15 cellular contexts compared by ENCODE assay signal in the genomic region with DNA sequence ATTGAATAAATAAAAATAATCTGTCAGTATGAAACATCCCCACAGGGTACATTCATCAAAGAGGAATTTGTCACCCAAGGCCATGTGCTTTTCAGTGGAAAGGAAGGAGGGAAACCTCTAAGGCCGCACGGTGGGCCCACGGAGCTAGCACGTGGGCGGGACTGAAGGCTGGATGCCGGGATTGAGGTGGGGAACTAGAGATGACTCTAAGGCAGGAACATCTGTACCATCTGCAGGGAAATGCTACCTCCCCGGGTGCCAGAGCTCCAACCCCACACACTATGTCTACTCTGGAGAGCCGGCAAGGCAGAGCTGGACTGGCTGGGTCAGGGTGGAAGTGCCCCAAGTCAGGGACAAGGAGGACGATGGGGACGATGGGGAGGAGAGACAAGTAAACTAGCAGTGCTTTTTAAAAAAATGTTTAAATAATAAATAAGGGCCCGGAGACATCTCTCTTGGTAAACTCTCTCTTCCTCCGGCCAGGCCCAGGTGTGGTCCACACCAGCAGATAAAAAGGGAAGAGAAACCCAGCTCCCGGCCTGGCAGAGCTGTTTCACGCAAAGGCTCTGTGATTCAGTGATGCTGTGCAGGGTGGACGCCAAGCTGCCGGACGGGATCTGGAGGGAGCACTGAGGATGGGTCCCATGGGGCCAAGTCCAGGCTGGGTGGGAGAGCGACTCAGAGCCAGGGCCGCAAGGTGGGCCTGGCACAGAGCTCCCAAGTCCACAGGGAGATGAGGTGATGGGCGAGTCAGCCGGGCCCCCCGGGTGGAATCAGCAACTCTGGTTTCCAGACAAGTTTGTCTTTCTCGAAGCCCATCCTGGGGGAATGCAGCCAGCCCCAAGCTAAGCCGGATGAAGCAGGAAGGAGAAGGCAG. TPM values are rescaled to one million over a fixed set of nuclear protein-coding genes. Genes with fewer than 3 reads are reported as not detected.
DNase-seq lines count a peak whose midpoint lies in the region; ATAC-seq and TF ChIP-seq lines count a peak whose summit lies in the region.
"Had no signal": no experiment of that assay in that cellular context is flagged by ENCODE, and none has a peak within 500 bp of the region (broad histone marks: within the 10 kb centered on the region; RNA-seq: fewer than 3 reads in every experiment).

No MANE protein-coding gene starts in this region.

- no peak for TF ChIP-seq CTCF in MM.1S (IDR thresholded peaks at IDR 0.05; ENCODE audit: low read length)
- TF ChIP-seq CTCF in nephron progenitor cell (IDR thresholded peaks at IDR 0.05) = no peak

- peaks cover 53% of the 10 kb centered on the region for H3K27me3 ChIP-seq in MM.1S (replicated peaks; ENCODE audit: insufficient read depth, low read length)

- H3K9ac ChIP-seq in MM.1S (ENCODE audit: low read length) = no peak overlapping the region

- H4K20me1 ChIP-seq in MM.1S (ENCODE audit: insufficient read depth, low read length) = no peaks in the 10 kb centered on the region

- no peak overlapping the region for H3K27ac ChIP-seq in MM.1S (ENCODE audit: low read length)
- H3K27ac ChIP-seq: HL-60, psoas muscle had no signal

- H3K9me2 ChIP-seq in MM.1S (replicated peaks; ENCODE audit: insufficient read depth, low read length) = no peaks in the 10 kb centered on the region

- H3K4me3 Mint-ChIP-seq in activated T-cell treated with anti-CD3 and anti-CD28 coated beads, Interleukin-2, amount 50 U/mL, for 24 hours = peak overlapping the region; percentile 55
- H3K4me3 Mint-ChIP-seq in activated T-helper 2 cell treated with anti-CD3 and anti-CD28 coated beads, Interferon-gamma antibody, Interleukin-2, Interleukin-4, amounts not matched to agents 10 μg/mL and 5 μg/mL and 100 μg/mL, durations not matched to agents 14 hours and 24 hours and 36 hours (ENCODE audit: low read depth) = peak overlapping the region; percentile 64
- H3K4me3 Mint-ChIP-seq in nephron progenitor cell = no peak overlapping the region
- H3K4me3 Mint-ChIP-seq: stimulated activated effector memory CD8-positive, alpha-beta T cell treated with anti-CD3 and anti-CD28 coated beads, Interleukin-12 subunit alpha, Interleukin-12 subunit beta, amount 100 ng/mL, for 72 hours had no signal

- no peak overlapping the region for H2AFZ ChIP-seq in MM.1S (ENCODE audit: low read length)

- H3K4me2 ChIP-seq in MM.1S (ENCODE audit: low read depth, low read length) = peak overlapping the region; percentile 24; the same call in 1 of the 2 replicates

- no peaks in the 10 kb centered on the region; the same call in 1 of the 2 replicates for H3F3A ChIP-seq in MM.1S (ENCODE audit: insufficient read depth, low read length)

- peak overlapping the region; percentile 77 for H3K27ac Mint-ChIP-seq in activated T-cell treated with anti-CD3 and anti-CD28 coated beads, Interleukin-2, amount 50 U/mL, for 24 hours
- peak overlapping the region; percentile 68 for H3K27ac Mint-ChIP-seq in activated T-helper 2 cell treated with anti-CD3 and anti-CD28 coated beads, Interferon-gamma antibody, Interleukin-2, Interleukin-4, amounts not matched to agents 10 μg/mL and 5 μg/mL and 100 μg/mL, durations not matched to agents 14 hours and 24 hours and 36 hours
- peak overlapping the region; percentile 36 for H3K27ac Mint-ChIP-seq in nephron progenitor cell
- H3K27ac Mint-ChIP-seq: stimulated activated effector memory CD8-positive, alpha-beta T cell treated with anti-CD3 and anti-CD28 coated beads, Interleukin-12 subunit alpha, Interleukin-12 subunit beta, amount 100 ng/mL, for 72 hours had no signal

- peaks cover 38% of the 10 kb centered on the region for H3K4me1 Mint-ChIP-seq in activated T-cell treated with anti-CD3 and anti-CD28 coated beads, Interleukin-2, amount 50 U/mL, for 24 hours (ENCODE audit: low read depth)
- peaks cover 57% of the 10 kb centered on the region for H3K4me1 Mint-ChIP-seq in activated T-helper 2 cell treated with anti-CD3 and anti-CD28 coated beads, Interferon-gamma antibody, Interleukin-2, Interleukin-4, amounts not matched to agents 10 μg/mL and 5 μg/mL and 100 μg/mL, durations not matched to agents 14 hours and 24 hours and 36 hours (ENCODE audit: low read depth)
- H3K4me1 Mint-ChIP-seq in nephron progenitor cell = peaks cover 72% of the 10 kb centered on the region

- H3K79me2 ChIP-seq in MM.1S (ENCODE audit: low read length) = no peaks in the 10 kb centered on the region

- DNase-seq in activated T-cell treated with anti-CD3 and anti-CD28 coated beads, Interleukin-2, amount 50 U/mL, for 24 hours = no peak
- DNase-seq in activated T-cell treated with anti-CD3 and anti-CD28 coated beads for 4 hours = no peak
- no peak for DNase-seq in MM.1S
- no peak for DNase-seq in activated T-helper 2 cell treated with anti-CD3 and anti-CD28 coated beads, Interferon-gamma antibody, Interleukin-2, Interleukin-4, amounts not matched to agents 10 μg/mL and 5 μg/mL and 100 μg/mL, durations not matched to agents 14 hours and 24 hours and 36 hours (ENCODE audit: low spot score)
- no peak for DNase-seq in nephron progenitor cell
- no peak for DNase-seq in SIG-M5 (lab: John Stamatoyannopoulos, UW)
- DNase-seq: anterior cingulate cortex; NCI-H2171 treated with DMSO at 0.1 percent for 48 hours; psoas muscle; stimulated activated CD4-positive, alpha-beta T cell treated with anti-CD3 and anti-CD28 coated beads, Interleukin-2, amount 100 ng/mL, for 48 hours had no signal

- H3K9me3 ChIP-seq in MM.1S (replicated peaks; ENCODE audit: insufficient read depth, low read length) = no peaks in the 10 kb centered on the region
- H3K9me3 ChIP-seq: psoas muscle had no signal

- H3K36me3 ChIP-seq in MM.1S (replicated peaks; ENCODE audit: insufficient read depth, low read length) = no peaks in the 10 kb centered on the region

- peaks cover 4% of the 10 kb centered on the region; the same call in 1 of the 2 replicates for H3K4me1 ChIP-seq in MM.1S (ENCODE audit: low read length)

- no peak for ATAC-seq in GM19455 (IDR thresholded peaks at IDR 0.05; ENCODE audit: unreplicated experiment)
- no peak for ATAC-seq in HG03439 (IDR thresholded peaks at IDR 0.05; ENCODE audit: unreplicated experiment)
- ATAC-seq: psoas muscle; stimulated activated effector memory CD8-positive, alpha-beta T cell treated with anti-CD3 and anti-CD28 coated beads, Interleukin-12 subunit alpha, Interleukin-12 subunit beta, amount 100 ng/mL, for 72 hours had no signal

- H3K36me3 Mint-ChIP-seq in activated T-cell treated with anti-CD3 and anti-CD28 coated beads, Interleukin-2, amount 50 U/mL, for 24 hours (ENCODE audit: low read depth) = peaks cover 61% of the 10 kb centered on the region
- H3K36me3 Mint-ChIP-seq in activated T-helper 2 cell treated with anti-CD3 and anti-CD28 coated beads, Interferon-gamma antibody, Interleukin-2, Interleukin-4, amounts not matched to agents 10 μg/mL and 5 μg/mL and 100 μg/mL, durations not matched to agents 14 hours and 24 hours and 36 hours (ENCODE audit: low read depth) = peaks cover 58% of the 10 kb centered on the region
- H3K36me3 Mint-ChIP-seq in nephron progenitor cell (ENCODE audit: low read depth) = no peaks in the 10 kb centered on the region

- no peaks in the 10 kb centered on the region for H3K9me3 Mint-ChIP-seq in activated T-cell treated with anti-CD3 and anti-CD28 coated beads, Interleukin-2, amount 50 U/mL, for 24 hours
- H3K9me3 Mint-ChIP-seq in activated T-helper 2 cell treated with anti-CD3 and anti-CD28 coated beads, Interferon-gamma antibody, Interleukin-2, Interleukin-4, amounts not matched to agents 10 μg/mL and 5 μg/mL and 100 μg/mL, durations not matched to agents 14 hours and 24 hours and 36 hours = no peaks in the 10 kb centered on the region
- peaks cover 8% of the 10 kb centered on the region for H3K9me3 Mint-ChIP-seq in nephron progenitor cell
- H3K9me3 Mint-ChIP-seq: stimulated activated effector memory CD8-positive, alpha-beta T cell treated with anti-CD3 and anti-CD28 coated beads, Interleukin-12 subunit alpha, Interleukin-12 subunit beta, amount 100 ng/mL, for 72 hours had no signal

- H3K27me3 Mint-ChIP-seq in activated T-cell treated with anti-CD3 and anti-CD28 coated beads, Interleukin-2, amount 50 U/mL, for 24 hours = no peaks in the 10 kb centered on the region
- no peaks in the 10 kb centered on the region for H3K27me3 Mint-ChIP-seq in activated T-helper 2 cell treated with anti-CD3 and anti-CD28 coated beads, Interferon-gamma antibody, Interleukin-2, Interleukin-4, amounts not matched to agents 10 μg/mL and 5 μg/mL and 100 μg/mL, durations not matched to agents 14 hours and 24 hours and 36 hours (ENCODE audit: low read depth)
- peaks cover 32% of the 10 kb centered on the region for H3K27me3 Mint-ChIP-seq in nephron progenitor cell (ENCODE audit: low read depth, poor library complexity)

- H3K4me3 ChIP-seq in MM.1S (ENCODE audit: low read length) = no peak overlapping the region
- H3K4me3 ChIP-seq: psoas muscle had no signal

- intact Hi-C loops in activated T-helper 2 cell treated with anti-CD3 and anti-CD28 coated beads, Interferon-gamma antibody, Interleukin-2, Interleukin-4, amounts not matched to agents 10 μg/mL and 5 μg/mL and 100 μg/mL, durations not matched to agents 14 hours and 24 hours and 36 hours (cut with micrococcal nuclease) = no loop called here

RNA-seq across cellular contexts. Expression of a gene that starts 5.8 kb away (rescaled TPM):
- 919 and 932 TPM in 2 replicates for total RNA-seq in activated T-helper 2 cell treated with anti-CD3 and anti-CD28 coated beads, Interferon-gamma antibody, Interleukin-2, Interleukin-4, amounts not matched to agents 10 μg/mL and 5 μg/mL and 100 μg/mL, durations not matched to agents 14 hours and 24 hours and 36 hours

RNA-seq across cellular contexts. Expression of a gene that starts 25.9 kb away (rescaled TPM):
- 148 and 152 TPM in 2 replicates for total RNA-seq in activated T-helper 2 cell treated with anti-CD3 and anti-CD28 coated beads, Interferon-gamma antibody, Interleukin-2, Interleukin-4, amounts not matched to agents 10 μg/mL and 5 μg/mL and 100 μg/mL, durations not matched to agents 14 hours and 24 hours and 36 hours
- total RNA-seq: M059J had no signal

RNA-seq across cellular contexts. Expression of a gene that starts 48.5 kb away (rescaled TPM):
- total RNA-seq in activated T-helper 2 cell treated with anti-CD3 and anti-CD28 coated beads, Interferon-gamma antibody, Interleukin-2, Interleukin-4, amounts not matched to agents 10 μg/mL and 5 μg/mL and 100 μg/mL, durations not matched to agents 14 hours and 24 hours and 36 hours = 11.1 TPM in 2 replicates
